Comparison of ENCODE assay signal across 9 cellular contexts in the genomic region with DNA sequence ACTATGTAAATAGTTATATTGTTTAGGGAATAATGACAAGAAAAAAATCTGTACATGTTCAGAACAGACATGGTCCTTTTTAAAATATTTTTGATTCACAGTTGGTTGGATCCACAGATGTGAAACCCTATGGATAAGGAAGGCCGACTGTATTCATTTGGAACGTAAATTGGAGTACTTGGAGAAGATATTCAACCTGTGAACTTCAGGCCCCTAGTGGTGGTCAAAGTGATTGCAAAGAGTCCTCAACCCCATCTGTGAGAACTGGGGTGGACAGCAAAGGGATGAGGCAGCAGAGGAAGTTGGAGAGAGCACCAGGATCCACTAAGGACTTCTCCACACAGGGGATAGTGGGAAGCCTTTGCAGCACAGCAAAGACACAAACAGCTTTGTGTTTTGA. TPM values are rescaled to one million over a fixed set of nuclear protein-coding genes. Genes with fewer than 3 reads are reported as not detected.
A peak's percentile ranks its signal among the peaks of the same experiment; 100 is the strongest.
DNase-seq lines count a peak whose midpoint lies in the region; ATAC-seq and TF ChIP-seq lines count a peak whose summit lies in the region.
"Had no signal": no experiment of that assay in that cellular context is flagged by ENCODE, and none has a peak within 500 bp of the region (broad histone marks: within the 10 kb centered on the region; RNA-seq: fewer than 3 reads in every experiment).

No MANE protein-coding gene starts in this region.

- H2BK5ac ChIP-seq in IMR-90 (ENCODE audit: low read depth, low read length, poor library complexity, severe bottlenecking) = no peak overlapping the region

- H3K27ac ChIP-seq in IMR-90 (ENCODE audit: insufficient read depth, low read length) (no peak overlapping the region), adrenal gland (no peak overlapping the region), right lobe of liver (peak overlapping the region in 2 of 3 donors; percentile 55 to 78)
- H3K27ac ChIP-seq: BLaER1 treated with 17β-estradiol and CSF1 and Interleukin-3, amounts not matched to agents 10 nM and 100 nM had no signal

- no peak overlapping the region for H3K4ac ChIP-seq in IMR-90 (ENCODE audit: low read depth, low read length)

- no peak overlapping the region for H3K4me2 ChIP-seq in IMR-90 (ENCODE audit: low read depth, low read length)

- CTCF ChIA-PET in IMR-90 (lab: Yijun Ruan, JAX) = interaction anchor here (0.5 to 3.9 kb wide), 4 partner anchors 8 to 264 kb away, joined by 3 to 26 read pairs (median 3); no protein-coding TSS in a partner anchor

- 0 out of 2 replicates have a peak, but pooled peaks have one; percentile 24 for TF ChIP-seq RAD21 in IMR-90 (IDR thresholded peaks at IDR 0.05; ENCODE audit: low read length)

- POLR2A ChIA-PET in IMR-90 (lab: Charles Lee; ENCODE audit: unreplicated experiment) = no interaction called here

- TF ChIP-seq POLR2A in IMR-90 (IDR thresholded peaks at IDR 0.05; ENCODE audit: low read depth, low read length) (no peak), adrenal gland (IDR thresholded peaks at IDR 0.05) (no peak), right lobe of liver (IDR thresholded peaks at IDR 0.05) (no peak)

- H3K23ac ChIP-seq in IMR-90 (ENCODE audit: low read depth, low read length) = no peak overlapping the region

- TF ChIP-seq CTCF in IMR-90 (conservative IDR thresholded peaks at IDR 0.05; ENCODE audit: low read depth, low read length) = peak; percentile 46
- peak; percentile 25 to 46 (median 40) for TF ChIP-seq CTCF in adrenal gland (IDR thresholded peaks at IDR 0.05)
- TF ChIP-seq CTCF in right lobe of liver (IDR thresholded peaks at IDR 0.05) = peak; percentile 36 to 57 (median 40)

- H3K9me1 ChIP-seq in IMR-90 (ENCODE audit: insufficient read depth, low read length) = no peaks in the 10 kb centered on the region

- no peak overlapping the region for H3K14ac ChIP-seq in IMR-90 (replicated peaks; ENCODE audit: low read depth, low read length)

- intact Hi-C loops in IMR-90 (cut with micrococcal nuclease) = no loop called here
- intact Hi-C loops in adrenal gland (cut with DNase I) = loop anchor here in 1 of 2 donors (10.0 kb wide), 1 partner anchor 355 kb away; no protein-coding TSS in a partner anchor
- intact Hi-C loops in right lobe of liver (cut with DNase I) = no loop called here

- no peak overlapping the region for H4K91ac ChIP-seq in IMR-90 (ENCODE audit: insufficient read depth, low read depth, low read length)

- H2AK9ac ChIP-seq in IMR-90 (replicated peaks; ENCODE audit: low read depth, low read length, poor library complexity) = no peak overlapping the region

- no peak overlapping the region for H3K56ac ChIP-seq in IMR-90 (ENCODE audit: extremely low read depth, insufficient read depth, low read length)

- dilution Hi-C loops in IMR-90 (cut with HindIII; ENCODE audit: low sequenced_read_pairs, unreplicated experiment) = no loop called here

- H3K36me3 ChIP-seq in IMR-90 (ENCODE audit: control insufficient read depth, insufficient read depth, low read length) (no peaks in the 10 kb centered on the region), adrenal gland (replicated peaks in 1 of 2) (no peaks in the 10 kb centered on the region), right lobe of liver (no peaks in the 10 kb centered on the region)
- H3K36me3 ChIP-seq: BLaER1 treated with 17β-estradiol and CSF1 and Interleukin-3, amounts not matched to agents 10 nM and 100 nM had no signal

- H2BK20ac ChIP-seq in IMR-90 (ENCODE audit: low read depth, low read length) = no peak overlapping the region

- no peak overlapping the region for H2BK120ac ChIP-seq in IMR-90 (ENCODE audit: low read depth, low read length)

- H2AK5ac ChIP-seq in IMR-90 (ENCODE audit: low read depth, low read length) = no peak overlapping the region

- no peak overlapping the region for H3K18ac ChIP-seq in IMR-90 (ENCODE audit: low read depth, low read length)

- peak; percentile 80 for ATAC-seq in IMR-90 (ENCODE audit: low read depth)
- ATAC-seq in right lobe of liver = peak in 3 of 4 donors; percentile 7 to 74 (median 51)
- no peak for ATAC-seq in GM19397 (IDR thresholded peaks at IDR 0.05; ENCODE audit: unreplicated experiment)

- H3K9ac ChIP-seq in IMR-90 (ENCODE audit: low read depth, low read length) = no peak overlapping the region
- H3K9ac ChIP-seq: BLaER1 treated with 17β-estradiol and CSF1 and Interleukin-3, amounts not matched to agents 10 nM and 100 nM had no signal

- H3K9me3 ChIP-seq in IMR-90 (ENCODE audit: control insufficient read depth, insufficient read depth, low read length) (no peaks in the 10 kb centered on the region), adrenal gland (replicated peaks in 1 of 3) (no peaks in the 10 kb centered on the region), right lobe of liver (no peaks in the 10 kb centered on the region)

- no peak overlapping the region for H4K5ac ChIP-seq in IMR-90 (ENCODE audit: low read depth, low read length)

- H2AFZ ChIP-seq in IMR-90 (replicated peaks; ENCODE audit: low read length, poor library complexity) = no peak overlapping the region

- peak in 2 of 3 experiments; percentile 27 to 29 for DNase-seq in NCI-H1417 (lab: John Stamatoyannopoulos, UW)
- no peak for DNase-seq in NCI-H1417 treated with DMSO at 0.1 percent for 48 hours (lab: John Stamatoyannopoulos, UW)
- DNase-seq in IMR-90 = peak; percentile 41
- peak in 5 of 7 donors; percentile 14 to 35 (median 22) for DNase-seq in adrenal gland
- DNase-seq in right lobe of liver = no peak
- DNase-seq in activated T-cell treated with anti-CD3 and anti-CD28 coated beads, Interleukin-2, amount 50 U/mL, for 1 hour = no peak
- DNase-seq in activated CD4-positive, alpha-beta T cell treated with anti-CD3 and anti-CD28 coated beads, Interleukin-2, amount 50 U/mL, for 4 hours = no peak

- H3K4me1 ChIP-seq in IMR-90 (ENCODE audit: control insufficient read depth, insufficient read depth, low read length) (no peaks in the 10 kb centered on the region), adrenal gland (replicated peaks in 1 of 2) (no peaks in the 10 kb centered on the region), right lobe of liver (peaks cover 0 to 47% (median 3%) of the 10 kb centered on the region in 4 donors)

- no TSS peak for BruUV-seq in IMR-90 (replicated peaks; lab: Mats Ljungman, UMichigan)

- H4K8ac ChIP-seq in IMR-90 (ENCODE audit: low read depth in 2 of 2, low read length in 2 of 2) = no peak overlapping the region

- H3K27me3 ChIP-seq in IMR-90 (ENCODE audit: control insufficient read depth, insufficient read depth, low read length) = peaks cover 4% of the 10 kb centered on the region
- H3K27me3 ChIP-seq in adrenal gland = peaks cover 4% of the 10 kb centered on the region
- no peaks in the 10 kb centered on the region for H3K27me3 ChIP-seq in right lobe of liver
- H3K27me3 ChIP-seq: BLaER1 treated with 17β-estradiol and CSF1 and Interleukin-3, amounts not matched to agents 10 nM and 100 nM had no signal

- H3K79me1 ChIP-seq in IMR-90 (ENCODE audit: low read depth in 1 of 2, low read length in 2 of 2) = no peaks in the 10 kb centered on the region

- in situ Hi-C loops in IMR-90 (cut with MboI; ENCODE audit: low sequenced_read_pairs) = no loop called here

- H2BK15ac ChIP-seq in IMR-90 (ENCODE audit: low read depth, low read length) = no peak overlapping the region

- no peak overlapping the region for H3K4me3 ChIP-seq in IMR-90 (ENCODE audit: insufficient read depth, low read depth, low read length)
- H3K4me3 ChIP-seq in adrenal gland = no peak overlapping the region
- H3K4me3 ChIP-seq in right lobe of liver = no peak overlapping the region
- H3K4me3 ChIP-seq: BLaER1 treated with 17β-estradiol and CSF1 and Interleukin-3, amounts not matched to agents 10 nM and 100 nM had no signal

- WGBS in IMR-90 (ENCODE audit: extremely low coverage in 2 of 2, insufficient read length in 1 of 2), 2 experiments = 31% methylated on average over 2 of the region's 2 CpGs; no CpG with 5 or more reads in 1 of the 2 experiments
- WGBS in adrenal gland, 4 donors = 16 to 24% (median 20%) methylated on average over 2 of the region's 2 CpGs
- 11% methylated on average over 2 of the region's 2 CpGs for WGBS in right lobe of liver (ENCODE audit: insufficient coverage, low coverage, low lambda C conversion rate, missing lambda C conversion rate)

- H4K20me1 ChIP-seq in IMR-90 (ENCODE audit: insufficient read depth, low read length) = no peaks in the 10 kb centered on the region
- H4K20me1 ChIP-seq: BLaER1 treated with 17β-estradiol and CSF1 and Interleukin-3, amounts not matched to agents 10 nM and 100 nM had no signal

TF ChIP-seq in IMR-90, 13 proteins besides CTCF, POLR2A, EP300 and RAD21:
- peak; percentile 27; the same call in 1 of the 2 replicates for TF ChIP-seq SMC3 (IDR thresholded peaks at IDR 0.05; ENCODE audit: low read depth, low read length)
- TF ChIP-seq, protein P1, sequence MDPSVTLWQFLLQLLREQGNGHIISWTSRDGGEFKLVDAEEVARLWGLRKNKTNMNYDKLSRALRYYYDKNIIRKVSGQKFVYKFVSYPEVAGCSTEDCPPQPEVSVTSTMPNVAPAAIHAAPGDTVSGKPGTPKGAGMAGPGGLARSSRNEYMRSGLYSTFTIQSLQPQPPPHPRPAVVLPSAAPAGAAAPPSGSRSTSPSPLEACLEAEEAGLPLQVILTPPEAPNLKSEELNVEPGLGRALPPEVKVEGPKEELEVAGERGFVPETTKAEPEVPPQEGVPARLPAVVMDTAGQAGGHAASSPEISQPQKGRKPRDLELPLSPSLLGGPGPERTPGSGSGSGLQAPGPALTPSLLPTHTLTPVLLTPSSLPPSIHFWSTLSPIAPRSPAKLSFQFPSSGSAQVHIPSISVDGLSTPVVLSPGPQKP (IDR thresholded peaks at IDR 0.05; ENCODE audit: borderline replicate concordance, low read depth, low read length) = no peak
TF ChIP-seq in IMR-90: peak in this region for 1.

RNA-seq across cellular contexts. Expression of a gene that starts 6.2 kb away (rescaled TPM):
- not detected in 2 replicates for total RNA-seq in IMR-90 (2012; rRNA removed)
- polyA plus RNA-seq in IMR-90 (2012; rRNA removed) = not detected in 2 replicates
- not detected in 2 replicates for polyA plus RNA-seq in IMR-90 (2012; cell fraction: cytosol; rRNA removed)
- not detected in 2 replicates for polyA plus RNA-seq in IMR-90 (2012; cell fraction: nucleus; rRNA removed; ENCODE audit: low replicate concordance)
- not detected for total RNA-seq in adrenal gland
- under 1 TPM; 0.54 to 0.88 (median 0.62) TPM for polyA plus RNA-seq in adrenal gland
- 100 to 1,000 TPM in 2 of 6 experiments, 10 to 100 TPM in 1, 1 to 10 TPM in 1, under 1 TPM in 1, not detected in 1; 0.18 to 128 (median 62.8) TPM for total RNA-seq in right lobe of liver

Comparison
In these comparisons a context has a peak if more than half of its experiments do, and no peak if none do; other contexts are left out.
1. DNase-seq: peak in NCI-H1417 (2 of 3), IMR-90 (single experiment) and adrenal gland (5 of 7); none in NCI-H1417 treated with DMSO at 0.1 percent for 48 hours (single experiment), right lobe of liver (0 of 3), activated T-cell treated with anti-CD3 and anti-CD28 coated beads, Interleukin-2, amount 50 U/mL, for 1 hour (single experiment) and activated CD4-positive, alpha-beta T cell treated with anti-CD3 and anti-CD28 coated beads, Interleukin-2, amount 50 U/mL, for 4 hours (0 of 2).
2. H3K27ac ChIP-seq: peak in right lobe of liver (2 of 3); none in IMR-90 (single experiment) and adrenal gland (0 of 5).
3. Peak in every context shown above with its lines, with median percentiles within 50 percentile points of each other: CTCF ChIP-seq.